ENCODE assay signal across 9 cellular contexts in genomic region chr10:43166879-43167490, GRCh38. TPM values are rescaled to one million over a fixed set of nuclear protein-coding genes. Genes with fewer than 3 reads are reported as not detected.
A peak's percentile ranks its signal among the peaks of the same experiment; 100 is the strongest.
DNase-seq lines count a peak whose midpoint lies in the region; ATAC-seq and TF ChIP-seq lines count a peak whose summit lies in the region.
"Had no signal": no experiment of that assay in that cellular context is flagged by ENCODE, and none has a peak within 500 bp of the region (broad histone marks: within the 10 kb centered on the region; RNA-seq: fewer than 3 reads in every experiment).

No MANE protein-coding gene starts in this region.

- ATAC-seq in GM18502 (IDR thresholded peaks at IDR 0.05; ENCODE audit: poor library complexity, unreplicated experiment) (peak; percentile 84), GM19395 (IDR thresholded peaks at IDR 0.05; ENCODE audit: unreplicated experiment) (peak; percentile 77), HG03097 (IDR thresholded peaks at IDR 0.05; ENCODE audit: low FRiP score, unreplicated experiment) (peak; percentile 60)
- no peak for ATAC-seq in activated T-helper 17 cell treated with anti-CD3 and anti-CD28 coated beads, Interleukin-2, amount 50 U/mL, for 72 hours (replicated peaks)
- ATAC-seq: left lung had no signal

- DNase-seq in caudate nucleus (lab: John Stamatoyannopoulos, UW) (no peak), GM10266 (ENCODE audit: extremely low spot score) (no peak), SW 1271 (lab: John Stamatoyannopoulos, UW) (no peak)
- DNase-seq: left lung had no signal

- no peaks in the 10 kb centered on the region for H3K27me3 Mint-ChIP-seq in activated T-helper 17 cell treated with anti-CD3 and anti-CD28 coated beads, Interleukin-2, amount 50 U/mL, for 72 hours

- no peak for TF ChIP-seq CTCF in GM10266 (IDR thresholded peaks at IDR 0.05; ENCODE audit: control insufficient read depth, insufficient read depth, low read depth, missing control alignments)

- no peak overlapping the region for H3K27ac ChIP-seq in caudate nucleus (ENCODE audit: low read depth, low read length)
- H3K27ac ChIP-seq: SJSA1 had no signal

- peak overlapping the region; percentile 48 for H3K27ac Mint-ChIP-seq in activated T-helper 17 cell treated with anti-CD3 and anti-CD28 coated beads, Interleukin-2, amount 50 U/mL, for 72 hours

- H3K9me3 Mint-ChIP-seq in activated T-helper 17 cell treated with anti-CD3 and anti-CD28 coated beads, Interleukin-2, amount 50 U/mL, for 72 hours, result no peaks in the 10 kb centered on the region

- peaks cover 84% of the 10 kb centered on the region for H3K36me3 Mint-ChIP-seq in activated T-helper 17 cell treated with anti-CD3 and anti-CD28 coated beads, Interleukin-2, amount 50 U/mL, for 72 hours (ENCODE audit: low read depth)

- H3K4me1 Mint-ChIP-seq in activated T-helper 17 cell treated with anti-CD3 and anti-CD28 coated beads, Interleukin-2, amount 50 U/mL, for 72 hours, result peaks cover 14% of the 10 kb centered on the region

- H3K4me3 Mint-ChIP-seq in activated T-helper 17 cell treated with anti-CD3 and anti-CD28 coated beads, Interleukin-2, amount 50 U/mL, for 72 hours, result no peak overlapping the region

RNA-seq across cellular contexts. Expression of gene CSGALNACT2, which starts 28.7 kb away (rescaled TPM):
- total RNA-seq in activated T-helper 17 cell treated with anti-CD3 and anti-CD28 coated beads, Interleukin-2, amount 50 U/mL, for 72 hours, result 10 to 100 TPM; 31.6 to 36.3 TPM
